8 cellular contexts compared by ENCODE assay signal in genomic region chr1:230310381-230311163, GRCh38.
DNase-seq lines count a peak whose midpoint lies in the region; ATAC-seq and TF ChIP-seq lines count a peak whose summit lies in the region.

No MANE protein-coding gene starts in this region.

- no peaks in the 10 kb centered on the region for H3K36me3 ChIP-seq in HCT116 (ENCODE audit: control insufficient read depth in 1 of 2, insufficient read depth in 2 of 2, low read length in 2 of 2)

- no peak overlapping the region for H3K9ac ChIP-seq in HCT116 (ENCODE audit: low read length)

- TF ChIP-seq CTCF in Calu3 (IDR thresholded peaks at IDR 0.05; ENCODE audit: unreplicated experiment): peak; percentile 79
- TF ChIP-seq CTCF in HCT116 (IDR thresholded peaks at IDR 0.05 in 2 of 3, conservative IDR thresholded peaks at IDR 0.05 in 1 of 3; ENCODE audit: borderline replicate concordance in 1 of 3, insufficient read depth in 1 of 3, low read depth in 2 of 3, low read length in 2 of 3): peak; percentile 82 to 88 (median 88)

- H2AFZ ChIP-seq in HCT116 (ENCODE audit: low read depth, low read length, poor library complexity, severe bottlenecking): peak overlapping the region; percentile 76

- BruUV-seq in Calu3 (replicated peaks; lab: Mats Ljungman, UMichigan) (no TSS peak), HCT116 (replicated peaks; lab: Mats Ljungman, UMichigan) (no TSS peak)

- H3K4me2 ChIP-seq in HCT116 (ENCODE audit: low read length): peak overlapping the region; percentile 31; the same call in 1 of the 2 replicates

- POLR2A ChIA-PET in HCT116 (lab: Charles Lee): no interaction called here

- H3K79me2 ChIP-seq in HCT116 (ENCODE audit: insufficient read depth, low read length): no peaks in the 10 kb centered on the region

- no peaks in the 10 kb centered on the region for H3K9me3 ChIP-seq in HCT116 (ENCODE audit: control insufficient read depth in 1 of 2, insufficient read depth in 1 of 2, low read depth in 1 of 2, low read length in 2 of 2)

- H4K20me1 ChIP-seq in HCT116 (ENCODE audit: insufficient read depth): no peaks in the 10 kb centered on the region

- no peak overlapping the region for H3K27ac ChIP-seq in HCT116 (ENCODE audit: low read depth, low read length)

- H3K9me2 ChIP-seq in HCT116 (ENCODE audit: insufficient read depth): no peaks in the 10 kb centered on the region

- no peak for TF ChIP-seq POLR2A in HCT116 (IDR thresholded peaks at IDR 0.05; ENCODE audit: borderline replicate concordance, extremely low read depth, insufficient read depth, insufficient read length)

- H3K9me3 Mint-ChIP-seq in Calu3 (ENCODE audit: low read depth, unreplicated experiment): no peaks in the 10 kb centered on the region

- CTCF ChIA-PET in Calu3 (lab: Charles Lee): interaction anchor here (0.6 to 1.2 kb wide), 3 partner anchors 403 to 776 kb away, joined by 3 to 5 read pairs (median 4); partner anchors contain the start of gene AGT
- CTCF ChIA-PET in HCT116 (lab: Charles Lee): no interaction called here

- intact Hi-C loops in Calu3 (cut with micrococcal nuclease; ENCODE audit: unreplicated experiment): loop anchor here (1.0 to 5.0 kb wide), 3 partner anchors 529 to 1053 kb away; no protein-coding TSS in a partner anchor
- intact Hi-C loops in HCT116 (cut with micrococcal nuclease): loop anchor here (1.0 to 5.0 kb wide), 6 partner anchors 463 to 1052 kb away; partner anchors contain the start of gene ABCB10

- ATAC-seq in HCT116 (peak; percentile 93), GM19397 (IDR thresholded peaks at IDR 0.05; ENCODE audit: unreplicated experiment) (no peak)

- peaks cover 3 to 15% of the 10 kb centered on the region in 2 experiments; a peak in 3 of 4 replicates for H3K4me1 ChIP-seq in HCT116 (ENCODE audit: control insufficient read depth in 1 of 2, insufficient read depth in 2 of 2, low read length in 2 of 2)

- H3K36me3 Mint-ChIP-seq in Calu3 (ENCODE audit: insufficient read depth, unreplicated experiment): peaks cover 7% of the 10 kb centered on the region

- peaks cover 36% of the 10 kb centered on the region for H3K4me1 Mint-ChIP-seq in Calu3 (ENCODE audit: low read depth, unreplicated experiment)

- DNase-seq in Calu3: peak; percentile 82
- DNase-seq in HCT116 (ENCODE audit: low read depth, low spot score): peak; percentile 60
- DNase-seq in NCI-H2196 treated with DMSO at 0.1 percent for 48 hours (lab: John Stamatoyannopoulos, UW; ENCODE audit: unreplicated experiment): peak; percentile 62
- peak; percentile 74 for DNase-seq in activated CD4-positive, CD25-positive, alpha-beta regulatory T cell treated with anti-CD3 and anti-CD28 coated beads, Interleukin-2, amount 50 U/mL, for 72 hours
- peak; percentile 45 for DNase-seq in central memory CD4-positive, alpha-beta T cell
- DNase-seq in kidney glomerular epithelial cell (lab: John Stamatoyannopoulos, UW): peak; percentile 66
- DNase-seq in stimulated activated CD4-positive, alpha-beta T cell treated with anti-CD3 and anti-CD28 coated beads, Interleukin-4, amount 100 ng/mL, for 1 hour: peak; percentile 66

- no peaks in the 10 kb centered on the region for H3K27me3 Mint-ChIP-seq in Calu3 (ENCODE audit: unreplicated experiment)

- 0 out of 2 replicates have a peak, but pooled peaks cover 7% of the 10 kb centered on the region for H3K27me3 ChIP-seq in HCT116 (ENCODE audit: insufficient read depth, low read length)

- RAD21 ChIA-PET in HCT116 (lab: Charles Lee; ENCODE audit: low non-redundant PET in 1 of 2, low total read pairs in 2 of 2, uncharacterized antibody in 2 of 2, unreplicated experiment in 2 of 2): interaction anchor here in 1 of 2 experiments (0.7 to 0.9 kb wide), 2 partner anchors 594 to 649 kb away, joined by 3 read pairs; no protein-coding TSS in a partner anchor

- no peak overlapping the region for H3K4me3 Mint-ChIP-seq in Calu3 (ENCODE audit: low read depth, unreplicated experiment)

- no peak overlapping the region for H3K4me3 ChIP-seq in HCT116 (replicated peaks in 1 of 2; ENCODE audit: low read depth in 1 of 2, low read length in 2 of 2)

- H3K27ac Mint-ChIP-seq in Calu3 (ENCODE audit: unreplicated experiment): peak overlapping the region; percentile 7

- TF ChIP-seq RAD21 in HCT116 (IDR thresholded peaks at IDR 0.05; ENCODE audit: low read depth): peak; percentile 98

TF ChIP-seq in HCT116, 20 proteins besides CTCF, POLR2A, EP300 and RAD21:
- TF ChIP-seq CEBPB (IDR thresholded peaks at IDR 0.05; ENCODE audit: low read depth) (no peak), YY1 (IDR thresholded peaks at IDR 0.05; ENCODE audit: extremely low read depth, insufficient replicate concordance, low read depth, low read length) (no peak), POLR2AphosphoS5 (IDR thresholded peaks at IDR 0.05; ENCODE audit: low read depth, low read length) (no peak), FOSL1 (IDR thresholded peaks at IDR 0.05; ENCODE audit: low read depth) (no peak), ATF3 (IDR thresholded peaks at IDR 0.05) (no peak), EGR1 (IDR thresholded peaks at IDR 0.05; ENCODE audit: low read depth) (no peak), ZBTB33 (IDR thresholded peaks at IDR 0.05; ENCODE audit: extremely low read depth, insufficient replicate concordance, low read length) (no peak), SRF (IDR thresholded peaks at IDR 0.05; ENCODE audit: low read depth) (no peak), TCF7L2 (IDR thresholded peaks at IDR 0.05; ENCODE audit: borderline replicate concordance, extremely low read depth, insufficient read depth, insufficient read length) (no peak), JUND (IDR thresholded peaks at IDR 0.05) (no peak), ELF1 (IDR thresholded peaks at IDR 0.05; ENCODE audit: borderline replicate concordance, low read depth) (no peak)
